7 cellular contexts compared by ENCODE assay signal in genomic region chr3:37993811-37994638, GRCh38. TPM values are rescaled to one million over a fixed set of nuclear protein-coding genes. Genes with fewer than 3 reads are reported as not detected.
DNase-seq lines count a peak whose midpoint lies in the region; ATAC-seq and TF ChIP-seq lines count a peak whose summit lies in the region.

No MANE protein-coding gene starts in this region.

- no peaks in the 10 kb centered on the region for H3K36me3 ChIP-seq in SJSA1
- no peaks in the 10 kb centered on the region for H3K36me3 ChIP-seq in urinary bladder (ENCODE audit: insufficient read depth)

- peak overlapping the region; percentile 76 for H3K4me3 Mint-ChIP-seq in progenitor cell of endocrine pancreas (ENCODE audit: low read depth)

- H3K4me1 Mint-ChIP-seq in progenitor cell of endocrine pancreas (ENCODE audit: low read depth) = peaks cover 39% of the 10 kb centered on the region

- H3K4me3 ChIP-seq in SJSA1 = peak overlapping the region; percentile 35
- peak overlapping the region; percentile 60 for H3K4me3 ChIP-seq in urinary bladder (ENCODE audit: low read depth, low read length)

- WGBS in urinary bladder = 2% methylated on average over 49 of the region's 49 CpGs

- DNase-seq in SJSA1 (ENCODE audit: low read depth in 1 of 2, low spot score in 2 of 2) (peak in 1 of 2 experiments; percentile 38), cardiac septum (ENCODE audit: low spot score) (peak; percentile 89), progenitor cell of endocrine pancreas (ENCODE audit: low spot score, unreplicated experiment) (no peak)
- peak; percentile 70 to 82 for DNase-seq in activated naive CD4-positive, alpha-beta T cell treated with anti-CD3 and anti-CD28 coated beads, Interleukin-2, amount 50 U/mL, for 72 hours (ENCODE audit: low spot score in 2 of 2)

- peak; percentile 35 for ATAC-seq in GM18873 (IDR thresholded peaks at IDR 0.05; ENCODE audit: low FRiP score, unreplicated experiment)
- ATAC-seq in HG03066 (IDR thresholded peaks at IDR 0.05; ENCODE audit: low read depth, unreplicated experiment) = peak; percentile 54
- peak; percentile 68 to 70 for ATAC-seq in activated naive CD4-positive, alpha-beta T cell treated with anti-CD3 and anti-CD28 coated beads, Interleukin-2, amount 50 U/mL, for 72 hours

- H3K27me3 ChIP-seq in SJSA1 (replicated peaks) = no peaks in the 10 kb centered on the region

- no peak for TF ChIP-seq CTCF in progenitor cell of endocrine pancreas (IDR thresholded peaks at IDR 0.05; ENCODE audit: unreplicated experiment)

- H3K36me3 Mint-ChIP-seq in activated naive CD4-positive, alpha-beta T cell treated with anti-CD3 and anti-CD28 coated beads, Interleukin-2, amount 50 U/mL, for 72 hours = peaks cover 11 to 16% of the 10 kb centered on the region in 2 donors
- H3K36me3 Mint-ChIP-seq in progenitor cell of endocrine pancreas (ENCODE audit: insufficient read depth) = no peaks in the 10 kb centered on the region

- no peak overlapping the region for H3K27ac ChIP-seq in SJSA1
- peak overlapping the region; percentile 84 for H3K27ac ChIP-seq in urinary bladder (ENCODE audit: low read depth)

- H3K27me3 Mint-ChIP-seq in progenitor cell of endocrine pancreas = peaks cover 7% of the 10 kb centered on the region

- no peaks in the 10 kb centered on the region for H3K9me3 ChIP-seq in SJSA1 (replicated peaks)

- intact Hi-C loops in cardiac septum (cut with DNase I) = no loop called here

- H3K4me1 ChIP-seq in SJSA1 (replicated peaks) = peaks cover 8% of the 10 kb centered on the region
- no peaks in the 10 kb centered on the region for H3K4me1 ChIP-seq in urinary bladder (ENCODE audit: insufficient read depth)

- H3K27ac Mint-ChIP-seq in activated naive CD4-positive, alpha-beta T cell treated with anti-CD3 and anti-CD28 coated beads, Interleukin-2, amount 50 U/mL, for 72 hours = peak overlapping the region; percentile 81 to 94
- H3K27ac Mint-ChIP-seq in progenitor cell of endocrine pancreas = no peak overlapping the region

- H3K9me3 Mint-ChIP-seq in activated naive CD4-positive, alpha-beta T cell treated with anti-CD3 and anti-CD28 coated beads, Interleukin-2, amount 50 U/mL, for 72 hours = peaks cover 0 to 3% of the 10 kb centered on the region in 2 donors
- no peaks in the 10 kb centered on the region for H3K9me3 Mint-ChIP-seq in progenitor cell of endocrine pancreas (ENCODE audit: low read depth)

RNA-seq across cellular contexts. Expression of gene VILL, which starts 3.4 kb away (rescaled TPM):
- total RNA-seq in SJSA1 (2014; rRNA removed; shearing (Covaris generic)) = 0.13 and 0.16 TPM in 2 replicates
- total RNA-seq in activated naive CD4-positive, alpha-beta T cell treated with anti-CD3 and anti-CD28 coated beads, Interleukin-2, amount 50 U/mL, for 72 hours = 10 to 100 TPM; 13.2 to 13.8 TPM
- total RNA-seq in cardiac septum (2.6 TPM), progenitor cell of endocrine pancreas (6.8 and 7.6 TPM in 2 replicates), urinary bladder (16.0 TPM)
- polyA plus RNA-seq in urinary bladder = 17.5 TPM

RNA-seq across cellular contexts. Expression of gene PLCD1, which starts 35.4 kb away (rescaled TPM):
- total RNA-seq in SJSA1 (2014; rRNA removed; shearing (Covaris generic)) = 2.9 and 4.8 TPM in 2 replicates
- 10 to 100 TPM; 10.0 to 18.5 TPM for total RNA-seq in activated naive CD4-positive, alpha-beta T cell treated with anti-CD3 and anti-CD28 coated beads, Interleukin-2, amount 50 U/mL, for 72 hours
- total RNA-seq in cardiac septum (10.1 TPM), progenitor cell of endocrine pancreas (30.0 and 33.3 TPM in 2 replicates), urinary bladder (14.6 TPM)
- polyA plus RNA-seq in urinary bladder = 34.9 TPM

RNA-seq across cellular contexts. Expression of gene DLEC1, which starts 45.0 kb away (rescaled TPM):
- total RNA-seq in SJSA1 (2014; rRNA removed; shearing (Covaris generic)) = not detected in 2 replicates
- 1 to 10 TPM in 1 of 2 donors, under 1 TPM in 1; 0.18 to 1.9 TPM for total RNA-seq in activated naive CD4-positive, alpha-beta T cell treated with anti-CD3 and anti-CD28 coated beads, Interleukin-2, amount 50 U/mL, for 72 hours
- total RNA-seq in cardiac septum = 0.22 TPM
- total RNA-seq in progenitor cell of endocrine pancreas = 1.3 and 1.8 TPM in 2 replicates
- 0.42 TPM for total RNA-seq in urinary bladder
- 0.29 TPM for polyA plus RNA-seq in urinary bladder
